ENCODE assay signal across 13 cellular contexts in genomic region chr15:89113263-89113662, GRCh38. TPM values are rescaled to one million over a fixed set of nuclear protein-coding genes. Genes with fewer than 3 reads are reported as not detected.
DNase-seq lines count a peak whose midpoint lies in the region; ATAC-seq, FAIRE-seq and TF ChIP-seq lines count a peak whose summit lies in the region.
"Had no signal": no experiment of that assay in that cellular context is flagged by ENCODE, and none has a peak within 500 bp of the region (broad histone marks: within the 10 kb centered on the region; RNA-seq: fewer than 3 reads in every experiment).

No MANE protein-coding gene starts in this region.

- no peak overlapping the region for H2BK15ac ChIP-seq in H1 (ENCODE audit: low read length)

- CTCF ChIA-PET in H1 (lab: Charles Lee; ENCODE audit: partially characterized antibody): interaction anchor here (0.6 to 23.0 kb wide), 11 partner anchors 8 to 234 kb away, joined by 3 to 297 read pairs (median 6); no protein-coding TSS in a partner anchor

- H3K23ac ChIP-seq in H1 (ENCODE audit: insufficient read length): no peak overlapping the region

- no peak overlapping the region for H3K4me3 ChIP-seq in left ventricle myocardium inferior
- no peak overlapping the region for H3K4me3 ChIP-seq in H1 (ENCODE audit: extremely low read depth in 1 of 4, insufficient read depth in 2 of 4, low read depth in 3 of 4, low read length in 4 of 4)
- H3K4me3 ChIP-seq in vagina: no peak overlapping the region

- H3K79me1 ChIP-seq in H1 (ENCODE audit: low read depth, low read length): no peaks in the 10 kb centered on the region

- H3K18ac ChIP-seq in H1 (ENCODE audit: extremely low read depth, low read length): no peak overlapping the region

- no peak for TF ChIP-seq CTCF in left ventricle myocardium inferior (IDR thresholded peaks at IDR 0.05; ENCODE audit: borderline replicate concordance)
- TF ChIP-seq CTCF in H1 (IDR thresholded peaks at IDR 0.05; ENCODE audit: control extremely low read depth in 1 of 3, insufficient read depth in 1 of 3, low read depth in 1 of 3, low read length in 3 of 3): no peak
- no peak for TF ChIP-seq CTCF in neural crest cell (conservative IDR thresholded peaks at IDR 0.05)
- no peak for TF ChIP-seq CTCF in vagina (IDR thresholded peaks at IDR 0.05)

- peaks cover 3% of the 10 kb centered on the region for H3K36me3 Mint-ChIP-seq in neural crest cell (ENCODE audit: low read depth)

- no peaks in the 10 kb centered on the region for H4K20me1 ChIP-seq in H1 (replicated peaks in 1 of 2; ENCODE audit: control insufficient read depth in 1 of 2, insufficient read depth in 2 of 2, low read length in 2 of 2)

- H3K9me3 ChIP-seq in left ventricle myocardium inferior (replicated peaks) (no peaks in the 10 kb centered on the region), H1 (ENCODE audit: insufficient read depth in 2 of 2, low read depth in 1 of 2, low read length in 1 of 2) (no peaks in the 10 kb centered on the region), vagina (no peaks in the 10 kb centered on the region)

- H2BK12ac ChIP-seq in H1 (ENCODE audit: low read depth, low read length): no peak overlapping the region

- WGBS in H1 (ENCODE audit: extremely low coverage in 1 of 2, insufficient coverage in 1 of 2, insufficient read length in 1 of 2, insufficient replicate concordance in 2 of 2, low coverage in 1 of 2, low lambda C conversion rate in 2 of 2, missing lambda C conversion rate in 1 of 2), 2 experiments: 80% methylated on average over 3 of the region's 3 CpGs; no CpG with 5 or more reads in 1 of the 2 experiments

- POLR2A ChIA-PET in H1 (lab: Charles Lee; ENCODE audit: partially characterized antibody): interaction anchor here (0.5 to 3.9 kb wide), 7 partner anchors 9 to 215 kb away, joined by 3 to 20 read pairs (median 6); partner anchors contain the start of gene ABHD2

- TF ChIP-seq RAD21 in H1 (IDR thresholded peaks at IDR 0.05 in 1 of 2, conservative IDR thresholded peaks at IDR 0.05 in 1 of 2; ENCODE audit: low read depth in 2 of 2, low read length in 2 of 2): no peak

- DNase-seq in left ventricle myocardium inferior (no peak), Right ventricle myocardium inferior (ENCODE audit: missing footprints) (no peak), H1 (ENCODE audit: low read depth in 1 of 2, low spot score in 2 of 2) (no peak), neural crest cell (ENCODE audit: low read depth, low spot score) (no peak), vagina (ENCODE audit: extremely low spot score in 2 of 2) (no peak), A172 (ENCODE audit: low spot score) (no peak)
- DNase-seq: activated T-cell treated with anti-CD3 and anti-CD28 coated beads, Interleukin-2, amount 50 U/mL, for 72 hours; central memory CD4-positive, alpha-beta T cell; NCI-H2171; occipital lobe had no signal

- no peak overlapping the region for H2BK20ac ChIP-seq in H1 (ENCODE audit: low read length)

- H2BK120ac ChIP-seq in H1 (replicated peaks; ENCODE audit: low read depth, low read length): no peak overlapping the region

- H2BK5ac ChIP-seq in H1 (ENCODE audit: low read depth, low read length): no peak overlapping the region

- H3K4me3 Mint-ChIP-seq in neural crest cell: no peak overlapping the region
- H3K4me3 Mint-ChIP-seq: activated T-cell treated with anti-CD3 and anti-CD28 coated beads, Interleukin-2, amount 50 U/mL, for 72 hours had no signal

- no peak overlapping the region for H2AK5ac ChIP-seq in H1 (ENCODE audit: low read depth, low read length)

- intact Hi-C loops in left ventricle myocardium inferior (cut with micrococcal nuclease): no loop called here
- intact Hi-C loops in Right ventricle myocardium inferior (cut with DNase I): loop anchor here (2.0 kb wide), 1 partner anchor 14 kb away; no protein-coding TSS in a partner anchor
- intact Hi-C loops in vagina (cut with DNase I): no loop called here

- ATAC-seq in Right ventricle myocardium inferior (no peak), GM21515 (IDR thresholded peaks at IDR 0.05; ENCODE audit: unreplicated experiment) (no peak), HG03280 (IDR thresholded peaks at IDR 0.05; ENCODE audit: unreplicated experiment) (no peak)

- H3K4ac ChIP-seq in H1 (replicated peaks; ENCODE audit: insufficient read length, low read depth, low read length): no peak overlapping the region

- H3K27me3 ChIP-seq in left ventricle myocardium inferior (ENCODE audit: low read depth) (no peaks in the 10 kb centered on the region), H1 (replicated peaks in 1 of 4; ENCODE audit: control insufficient read depth in 3 of 4, extremely low read depth in 1 of 4, insufficient read depth in 3 of 4, low read length in 3 of 4) (no peaks in the 10 kb centered on the region), vagina (no peaks in the 10 kb centered on the region)

- no peak overlapping the region for H3K14ac ChIP-seq in H1 (ENCODE audit: insufficient read length)

- no peak overlapping the region for H3K56ac ChIP-seq in H1 (replicated peaks; ENCODE audit: insufficient read length, low read depth, low read length)

- H4K8ac ChIP-seq in H1 (ENCODE audit: extremely low read depth, insufficient read depth, low read length): no peak overlapping the region

- H4K5ac ChIP-seq in H1 (ENCODE audit: insufficient read length, low read depth, low read length): no peak overlapping the region

- H3K79me2 ChIP-seq in H1 (ENCODE audit: control insufficient read depth in 1 of 2, insufficient read depth in 2 of 2, low read length in 2 of 2): no peaks in the 10 kb centered on the region

- no peak overlapping the region for H4K91ac ChIP-seq in H1 (replicated peaks; ENCODE audit: insufficient read length, low read length)

- FAIRE-seq in H1 (lab: Jason Lieb, UNC): no peak
- FAIRE-seq: keratinocyte had no signal

- H3K27ac ChIP-seq in left ventricle myocardium inferior (replicated peaks) (peak overlapping the region; percentile 95), H1 (ENCODE audit: low read depth, low read length) (peak overlapping the region; percentile 8; the same call in 1 of the 2 replicates), vagina (peak overlapping the region; percentile 42)

- no peak overlapping the region for H2AFZ ChIP-seq in H1 (ENCODE audit: low read length)

- H3K9me3 Mint-ChIP-seq in neural crest cell: no peaks in the 10 kb centered on the region
- H3K9me3 Mint-ChIP-seq: activated T-cell treated with anti-CD3 and anti-CD28 coated beads, Interleukin-2, amount 50 U/mL, for 72 hours had no signal

- no peak for TF ChIP-seq EP300 in H1 (IDR thresholded peaks at IDR 0.05; ENCODE audit: borderline replicate concordance in 1 of 2, low read depth in 2 of 2, low read length in 2 of 2)

- H3K27ac Mint-ChIP-seq in neural crest cell (ENCODE audit: unreplicated experiment): peak overlapping the region; percentile 7
- H3K27ac Mint-ChIP-seq: activated T-cell treated with anti-CD3 and anti-CD28 coated beads, Interleukin-2, amount 50 U/mL, for 72 hours had no signal

- no peak overlapping the region for H3K9ac ChIP-seq in H1 (replicated peaks in 1 of 4; ENCODE audit: extremely low read depth in 1 of 4, low read depth in 3 of 4, low read length in 3 of 4)

- TF ChIP-seq POLR2A in H1 (IDR thresholded peaks at IDR 0.05; ENCODE audit: control extremely low read depth in 1 of 2, low read depth in 2 of 2, low read length in 2 of 2) (no peak), vagina (IDR thresholded peaks at IDR 0.05) (no peak)

- H3K36me3 ChIP-seq in left ventricle myocardium inferior: peaks cover 25% of the 10 kb centered on the region
- no peaks in the 10 kb centered on the region for H3K36me3 ChIP-seq in H1 (ENCODE audit: control insufficient read depth in 2 of 4, insufficient read depth in 4 of 4, low read length in 3 of 4)
- H3K36me3 ChIP-seq in vagina: peaks cover 0 to 15% of the 10 kb centered on the region in 2 donors

- no peaks in the 10 kb centered on the region for H3K23me2 ChIP-seq in H1 (ENCODE audit: low read depth, low read length)

- no peak overlapping the region for H3K4me2 ChIP-seq in H1 (ENCODE audit: insufficient read depth in 1 of 2, low read depth in 2 of 2, low read length in 2 of 2)

- H3K27me3 Mint-ChIP-seq in neural crest cell (ENCODE audit: low read depth): no peaks in the 10 kb centered on the region

- H3K4me1 ChIP-seq in left ventricle myocardium inferior (peaks cover 99% of the 10 kb centered on the region), H1 (replicated peaks in 1 of 4; ENCODE audit: control insufficient read depth in 3 of 4, insufficient read depth in 4 of 4, low read length in 3 of 4) (peaks cover 12 to 35% (median 16%) of the 10 kb centered on the region in 4 experiments), vagina (peaks cover 61% of the 10 kb centered on the region)

- H3K4me1 Mint-ChIP-seq in neural crest cell: peaks cover 45% of the 10 kb centered on the region

TF ChIP-seq in H1, 55 proteins besides CTCF, POLR2A, EP300 and RAD21:
- TF ChIP-seq PHF8 (conservative IDR thresholded peaks at IDR 0.05; ENCODE audit: low read depth, low read length) (no peak), E2F6 (IDR thresholded peaks at IDR 0.05) (no peak), SAP30 (IDR thresholded peaks at IDR 0.05; ENCODE audit: insufficient read depth, insufficient replicate concordance, low read length) (no peak), POU5F1 (IDR thresholded peaks at IDR 0.05; ENCODE audit: low read depth, low read length) (no peak)

RNA-seq across cellular contexts. Expression of gene ABHD2, which starts 25.0 kb away (rescaled TPM):
- total RNA-seq in left ventricle myocardium inferior (68.2 TPM), Right ventricle myocardium inferior (69.9 TPM), neural crest cell (31.0 and 33.3 TPM in 2 replicates), vagina (33.6 TPM)
- 23.7 and 27.6 TPM in 2 replicates for total RNA-seq in H1 (2021; fragmentation: NEBNext Ultra II Directional; extraction: Animal tissue kit (Norgen Biotek cat#: 25700))
- polyA plus RNA-seq in H1 (2011; rRNA removed): 9.1 and 9.7 TPM in 2 replicates
- 11.2 TPM for polyA plus RNA-seq in H1 (2011; cell fraction: cytosol; rRNA removed)
- polyA plus RNA-seq in H1 (2011; cell fraction: nucleus; rRNA removed): 16.6 TPM
- 9.4 to 15.8 TPM (median 15.5 TPM) in 4 replicates for polyA plus RNA-seq in H1 (2012, experiment 1 of 2)
- 1.7 TPM for polyA plus RNA-seq in H1 (2012, experiment 2 of 2)
- polyA plus RNA-seq in H1 (2013, experiment 1 of 2): 13.6 TPM
- polyA plus RNA-seq in H1 (2013, experiment 2 of 2): 16.3 TPM
- polyA minus RNA-seq in H1 (2011; rRNA and poly(A)+ RNA removed): 78.4 and 110 TPM in 2 replicates
- polyA minus RNA-seq in H1 (2011; cell fraction: cytosol; rRNA and poly(A)+ RNA removed): 11.8 TPM
- 26.8 TPM for polyA minus RNA-seq in H1 (2011; cell fraction: nucleus; rRNA and poly(A)+ RNA removed)
- total RNA-seq in A172 (2014; rRNA removed; shearing (Covaris generic)): 25.7 and 36.6 TPM in 2 replicates

Comparison
In these comparisons a context has a peak if more than half of its experiments do, and no peak if none do; other contexts are left out.
1. H3K27ac ChIP-seq: peak in every context shown above with its lines; median percentile 95 in left ventricle myocardium inferior; 42 in vagina; 8 in H1.